Comparison of ENCODE assay signal across 20 cellular contexts in the genomic region with DNA sequence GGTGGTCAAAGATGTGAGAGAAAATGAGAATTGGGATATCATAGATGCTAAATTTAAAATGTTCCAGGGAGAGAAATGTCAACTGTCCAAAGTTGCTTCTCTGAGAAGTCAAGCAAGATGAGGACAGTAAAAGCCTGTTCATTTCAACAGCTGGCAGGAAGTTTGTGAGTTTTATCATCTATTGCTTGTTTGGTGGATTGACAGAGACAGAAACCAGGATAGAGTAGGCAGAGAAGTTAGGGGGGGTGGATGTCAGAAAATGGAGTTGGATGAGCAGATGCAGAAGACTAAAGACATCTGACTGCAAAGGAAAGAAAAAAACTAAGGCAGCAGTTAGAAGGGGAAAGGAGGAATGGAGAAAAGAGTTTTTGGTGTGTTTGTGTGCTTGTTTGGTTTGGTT.
"Had no signal": no experiment of that assay in that cellular context is flagged by ENCODE, and none has a peak within 500 bp of the region (broad histone marks: within the 10 kb centered on the region; RNA-seq: fewer than 3 reads in every experiment).

No MANE protein-coding gene starts in this region.

- DNase-seq: colonic mucosa; dermis blood vessel endothelial cell; effector CD4-positive, alpha-beta T cell; endodermal cell; erythroblast; foreskin keratinocyte; kidney; left cardiac atrium; left ventricle myocardium superior; mesendoderm; natural killer cell; posterior cingulate gyrus; stimulated activated CD4-positive, alpha-beta T cell treated with anti-CD3 and anti-CD28 coated beads, Interleukin-4, amount 100 ng/mL, for 24 hours; transverse colon had no signal

- H3K27ac ChIP-seq: colonic mucosa, foreskin keratinocyte, thoracic aorta, transverse colon had no signal

- H3K4me1 Mint-ChIP-seq: endodermal cell; neural crest cell; stimulated activated memory B cell treated with anti-CD40 and anti-IgM and Interleukin-4, amounts not matched to agents 10 μg/mL and 1 μg/mL and 100 μg/mL, for 72 hours had no signal

- H3K27me3 Mint-ChIP-seq: stimulated activated memory B cell treated with anti-CD40 and anti-IgM and Interleukin-4, amounts not matched to agents 10 μg/mL and 1 μg/mL and 100 μg/mL, for 72 hours; stimulated activated naive CD8-positive, alpha-beta T cell treated with anti-CD3 and anti-CD28 coated beads, Interleukin-15, Interleukin-2, amounts not matched to agents 100 ng/mL and 50 ng/mL, for 24 hours had no signal

- H3K27ac Mint-ChIP-seq: endodermal cell; natural killer cell; stimulated activated memory B cell treated with anti-CD40 and anti-IgM and Interleukin-4, amounts not matched to agents 10 μg/mL and 1 μg/mL and 100 μg/mL, for 72 hours; stimulated activated naive CD8-positive, alpha-beta T cell treated with anti-CD3 and anti-CD28 coated beads, Interleukin-15, Interleukin-2, amounts not matched to agents 100 ng/mL and 50 ng/mL, for 24 hours had no signal

- H3K9me3 ChIP-seq: colonic mucosa, thoracic aorta, transverse colon had no signal

- H3K27me3 ChIP-seq: colonic mucosa, foreskin keratinocyte, transverse colon had no signal

- H3K4me3 ChIP-seq: colonic mucosa, lung, thoracic aorta, transverse colon had no signal

- H3K36me3 Mint-ChIP-seq: natural killer cell; stimulated activated memory B cell treated with anti-CD40 and anti-IgM and Interleukin-4, amounts not matched to agents 10 μg/mL and 1 μg/mL and 100 μg/mL, for 72 hours had no signal

- H3K4me3 Mint-ChIP-seq: endodermal cell; natural killer cell; neural crest cell; stimulated activated memory B cell treated with anti-CD40 and anti-IgM and Interleukin-4, amounts not matched to agents 10 μg/mL and 1 μg/mL and 100 μg/mL, for 72 hours; stimulated activated naive CD8-positive, alpha-beta T cell treated with anti-CD3 and anti-CD28 coated beads, Interleukin-15, Interleukin-2, amounts not matched to agents 100 ng/mL and 50 ng/mL, for 24 hours had no signal

- ATAC-seq: foreskin keratinocyte; left cardiac atrium; left ventricle myocardium superior; natural killer cell; sciatic nerve; stimulated activated memory B cell treated with anti-CD40 and anti-IgM and Interleukin-4, amounts not matched to agents 10 μg/mL and 1 μg/mL and 100 μg/mL, for 72 hours had no signal

- H3K36me3 ChIP-seq: colonic mucosa, thoracic aorta, transverse colon had no signal

- H3K4me1 ChIP-seq: colonic mucosa, foreskin keratinocyte, transverse colon had no signal

- H3K9me3 Mint-ChIP-seq: endodermal cell; stimulated activated memory B cell treated with anti-CD40 and anti-IgM and Interleukin-4, amounts not matched to agents 10 μg/mL and 1 μg/mL and 100 μg/mL, for 72 hours had no signal
